2 cellular contexts compared by ENCODE assay signal in genomic region chr2:602571-603366, GRCh38.
TF ChIP-seq lines count a peak whose summit lies in the region.

No MANE protein-coding gene starts in this region.

TF ChIP-seq in SK-N-SH, 30 proteins besides CTCF, POLR2A, EP300 and RAD21 (continued from another document):
- TF ChIP-seq REST (IDR thresholded peaks at IDR 0.05; ENCODE audit: low read depth, low read length) (no peak), FOSL2 (IDR thresholded peaks at IDR 0.05; ENCODE audit: borderline replicate concordance, low read depth) (no peak), FOXM1 (IDR thresholded peaks at IDR 0.05; ENCODE audit: low read depth) (no peak), MEF2A (IDR thresholded peaks at IDR 0.05; ENCODE audit: borderline replicate concordance, low read depth) (no peak), TEAD4 (IDR thresholded peaks at IDR 0.05; ENCODE audit: borderline replicate concordance, insufficient read depth) (no peak), SMC3 (IDR thresholded peaks at IDR 0.05; ENCODE audit: low read depth, low read length) (no peak), POLR2AphosphoS5 (IDR thresholded peaks at IDR 0.05; ENCODE audit: low read depth, low read length) (no peak), RXRA (IDR thresholded peaks at IDR 0.05; ENCODE audit: borderline replicate concordance, low read depth) (no peak), CHD2 (IDR thresholded peaks at IDR 0.05; ENCODE audit: low read length, partially characterized antibody) (no peak)

TF ChIP-seq in SK-N-SH treated with all-trans-retinoic acid at 6 μM for 48 hours, 23 proteins besides CTCF, POLR2A, EP300 and RAD21 (continued from another document):
- TF ChIP-seq CREB5 (CRISPR knock-in tag; IDR thresholded peaks at IDR 0.05; ENCODE audit: low read depth): no peak
- no peak for TF ChIP-seq TSHZ2 (CRISPR knock-in tag; IDR thresholded peaks at IDR 0.05)
- TF ChIP-seq RARB (CRISPR knock-in tag; IDR thresholded peaks at IDR 0.05): no peak
- TF ChIP-seq ISL1 (CRISPR knock-in tag; IDR thresholded peaks at IDR 0.05): no peak
